Comparison of ENCODE assay signal across 27 cellular contexts in genomic region chr7:45563401-45563800, GRCh38. TPM values are rescaled to one million over a fixed set of nuclear protein-coding genes. Genes with fewer than 3 reads are reported as not detected.
DNase-seq lines count a peak whose midpoint lies in the region; ATAC-seq and TF ChIP-seq lines count a peak whose summit lies in the region.
"Had no signal": no experiment of that assay in that cellular context is flagged by ENCODE, and none has a peak within 500 bp of the region (broad histone marks: within the 10 kb centered on the region; RNA-seq: fewer than 3 reads in every experiment).

No MANE protein-coding gene starts in this region.

- peaks cover 22% of the 10 kb centered on the region for H3K4me1 Mint-ChIP-seq in glutamatergic neuron (ENCODE audit: low read depth, unreplicated experiment)
- H3K4me1 Mint-ChIP-seq: CD4-positive, alpha-beta memory T cell had no signal

- H3K4me1 ChIP-seq in left ventricle myocardium inferior (peaks cover 25% of the 10 kb centered on the region), thyroid gland (peaks cover 0 to 10% of the 10 kb centered on the region in 2 donors)
- H3K4me1 ChIP-seq: Caco-2, SJSA1 had no signal

- H3K27ac ChIP-seq in left ventricle myocardium inferior (replicated peaks) (peak overlapping the region; percentile 70), thyroid gland (no peak overlapping the region)
- H3K27ac ChIP-seq: BLaER1, GM23248, HL-60, SJSA1 had no signal

- H3K9me3 ChIP-seq in left ventricle myocardium inferior (replicated peaks) (peaks cover 18% of the 10 kb centered on the region), thyroid gland (no peaks in the 10 kb centered on the region)
- H3K9me3 ChIP-seq: MG63, SJSA1 had no signal

- peaks cover 9% of the 10 kb centered on the region for H3K9me3 Mint-ChIP-seq in glutamatergic neuron (ENCODE audit: unreplicated experiment)

- WGBS in thyroid gland, 2 donors, result 92 to 95% methylated on average over 2 of the region's 2 CpGs

- H3K27me3 ChIP-seq in left ventricle myocardium inferior (ENCODE audit: low read depth) (no peaks in the 10 kb centered on the region), thyroid gland (no peaks in the 10 kb centered on the region)
- H3K27me3 ChIP-seq: BLaER1, MG63 had no signal

- DNase-seq in left ventricle myocardium inferior (no peak), left ventricle myocardium superior (no peak), NCI-H146 (lab: John Stamatoyannopoulos, UW) (peak; percentile 79), glutamatergic neuron (no peak), thyroid gland (no peak), cerebellum (ENCODE audit: low spot score) (no peak), NCI-H510A treated with DMSO at 0.1 percent for 48 hours (lab: John Stamatoyannopoulos, UW) (no peak)
- DNase-seq: Caco-2; CD4-positive, alpha-beta memory T cell; DMS 273 treated with DMSO at 0.1 percent for 48 hours; DMS79 treated with DMSO at 0.1 percent for 48 hours; GM23248; MG63; NCI-H1417; NCI-H187 treated with DMSO at 0.1 percent for 48 hours; NCI-H2107; NCI-H2227 treated with DMSO at 0.1 percent for 48 hours; NCI-H524; NCI-H774 had no signal

- ATAC-seq in left ventricle myocardium superior, result no peak
- ATAC-seq: GM12878, HCT116, HepG2, K562 had no signal

- no peak for TF ChIP-seq POLR2A in thyroid gland (IDR thresholded peaks at IDR 0.05)

- peaks cover 19% of the 10 kb centered on the region for H3K36me3 Mint-ChIP-seq in glutamatergic neuron (ENCODE audit: unreplicated experiment)
- H3K36me3 Mint-ChIP-seq: CD4-positive, alpha-beta memory T cell had no signal

- peak overlapping the region; percentile 43 for H3K4me3 Mint-ChIP-seq in glutamatergic neuron (ENCODE audit: unreplicated experiment)
- H3K4me3 Mint-ChIP-seq: CD4-positive, alpha-beta memory T cell had no signal

- TF ChIP-seq CTCF in left ventricle myocardium inferior (IDR thresholded peaks at IDR 0.05; ENCODE audit: borderline replicate concordance), result no peak
- no peak for TF ChIP-seq CTCF in glutamatergic neuron (IDR thresholded peaks at IDR 0.05; ENCODE audit: partially characterized antibody, unreplicated experiment)
- TF ChIP-seq CTCF in thyroid gland (IDR thresholded peaks at IDR 0.05), result no peak

- peak overlapping the region; percentile 78 for H3K27ac Mint-ChIP-seq in glutamatergic neuron (ENCODE audit: unreplicated experiment)
- H3K27ac Mint-ChIP-seq: CD4-positive, alpha-beta memory T cell had no signal

- H3K4me3 ChIP-seq in left ventricle myocardium inferior (no peak overlapping the region), thyroid gland (replicated peaks in 1 of 3) (no peak overlapping the region)
- H3K4me3 ChIP-seq: BLaER1, GM12878, GM23248, K562, MG63, SJSA1 had no signal

- intact Hi-C loops in left ventricle myocardium inferior (cut with micrococcal nuclease), result no loop called here
- intact Hi-C loops in left ventricle myocardium superior (cut with micrococcal nuclease), result no loop called here
- intact Hi-C loops in thyroid gland (cut with DNase I), result no loop called here

- H3K36me3 ChIP-seq in left ventricle myocardium inferior (no peaks in the 10 kb centered on the region), thyroid gland (no peaks in the 10 kb centered on the region)
- H3K36me3 ChIP-seq: BLaER1, MG63, SJSA1 had no signal

- H3K27me3 Mint-ChIP-seq in glutamatergic neuron (ENCODE audit: unreplicated experiment), result peaks cover 7% of the 10 kb centered on the region

RNA-seq across cellular contexts. Expression of gene ADCY1, which starts 10.8 kb away (rescaled TPM):
- total RNA-seq in left ventricle myocardium inferior (2.8 TPM), left ventricle myocardium superior (8.9 TPM), glutamatergic neuron (ENCODE audit: unreplicated experiment) (51.9 TPM), thyroid gland (10 to 100 TPM in 1 of 4 donors, 1 to 10 TPM in 3; 5.8 to 11.6 (median 7.7) TPM), cerebellum (93.5 TPM)
- total RNA-seq: CD4-positive, alpha-beta memory T cell; HT-29 had no signal
